1 cellular context compared by ENCODE assay signal in the genomic region with DNA sequence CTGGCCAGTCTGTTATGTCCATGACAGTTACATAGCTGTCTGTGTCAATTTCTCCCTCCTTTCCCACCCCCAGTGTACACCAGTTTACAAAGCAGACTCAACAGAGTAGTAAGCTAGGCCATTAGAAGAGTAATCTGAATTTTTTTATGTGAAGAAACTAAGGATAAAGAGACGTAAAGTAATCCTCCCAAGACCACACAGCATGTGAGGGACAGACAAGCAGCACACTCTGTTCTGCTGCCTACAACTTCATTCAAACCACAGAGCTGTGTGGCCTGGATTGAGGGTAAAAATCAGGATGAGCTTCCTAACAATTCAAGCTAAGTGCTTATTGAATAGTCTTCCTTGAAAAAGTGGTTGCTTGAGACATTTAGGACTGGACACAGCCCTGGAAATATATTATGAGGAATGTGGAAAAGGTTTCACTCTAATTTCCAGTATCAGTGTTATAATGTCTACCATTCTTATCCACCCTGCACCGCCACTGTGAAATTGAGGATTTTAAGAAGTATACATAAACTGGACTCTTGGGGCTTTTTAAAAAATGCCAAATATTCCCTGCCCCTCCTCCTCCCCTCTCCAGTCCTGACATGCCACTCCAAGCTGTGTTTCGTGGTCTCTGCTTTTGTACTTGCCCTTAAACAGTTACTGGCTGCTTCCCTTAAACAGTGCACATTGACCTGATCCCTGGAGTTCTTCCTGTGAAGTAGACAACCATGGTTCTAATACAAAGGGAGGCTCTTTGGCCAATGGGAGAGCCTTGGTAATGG.
TF ChIP-seq lines count a peak whose summit lies in the region.

No MANE protein-coding gene starts in this region.

TF ChIP-seq in HEK293, 187 proteins besides CTCF, POLR2A, EP300 and RAD21 (continued from another document):
- TF ChIP-seq, protein P1, sequence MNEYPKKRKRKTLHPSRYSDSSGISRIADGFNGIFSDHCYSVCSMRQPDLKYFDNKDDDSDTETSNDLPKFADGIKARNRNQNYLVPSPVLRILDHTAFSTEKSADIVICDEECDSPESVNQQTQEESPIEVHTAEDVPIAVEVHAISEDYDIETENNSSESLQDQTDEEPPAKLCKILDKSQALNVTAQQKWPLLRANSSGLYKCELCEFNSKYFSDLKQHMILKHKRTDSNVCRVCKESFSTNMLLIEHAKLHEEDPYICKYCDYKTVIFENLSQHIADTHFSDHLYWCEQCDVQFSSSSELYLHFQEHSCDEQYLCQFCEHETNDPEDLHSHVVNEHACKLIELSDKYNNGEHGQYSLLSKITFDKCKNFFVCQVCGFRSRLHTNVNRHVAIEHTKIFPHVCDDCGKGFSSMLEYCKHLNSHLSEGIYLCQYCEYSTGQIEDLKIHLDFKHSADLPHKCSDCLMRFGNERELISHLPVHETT (tag by site-specific recombination; IDR thresholded peaks at IDR 0.05), result no peak
- TF ChIP-seq, protein P2, sequence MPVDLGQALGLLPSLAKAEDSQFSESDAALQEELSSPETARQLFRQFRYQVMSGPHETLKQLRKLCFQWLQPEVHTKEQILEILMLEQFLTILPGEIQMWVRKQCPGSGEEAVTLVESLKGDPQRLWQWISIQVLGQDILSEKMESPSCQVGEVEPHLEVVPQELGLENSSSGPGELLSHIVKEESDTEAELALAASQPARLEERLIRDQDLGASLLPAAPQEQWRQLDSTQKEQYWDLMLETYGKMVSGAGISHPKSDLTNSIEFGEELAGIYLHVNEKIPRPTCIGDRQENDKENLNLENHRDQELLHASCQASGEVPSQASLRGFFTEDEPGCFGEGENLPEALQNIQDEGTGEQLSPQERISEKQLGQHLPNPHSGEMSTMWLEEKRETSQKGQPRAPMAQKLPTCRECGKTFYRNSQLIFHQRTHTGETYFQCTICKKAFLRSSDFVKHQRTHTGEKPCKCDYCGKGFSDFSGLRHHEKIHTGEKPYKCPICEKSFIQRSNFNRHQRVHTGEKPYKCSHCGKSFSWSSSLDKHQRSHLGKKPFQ (tag by site-specific recombination; IDR thresholded peaks at IDR 0.05), result no peak
- peak; percentile 45; the same call in 1 of the 2 replicates for TF ChIP-seq ZBTB48 (tag by site-specific recombination; IDR thresholded peaks at IDR 0.05)
- TF ChIP-seq, protein P3, sequence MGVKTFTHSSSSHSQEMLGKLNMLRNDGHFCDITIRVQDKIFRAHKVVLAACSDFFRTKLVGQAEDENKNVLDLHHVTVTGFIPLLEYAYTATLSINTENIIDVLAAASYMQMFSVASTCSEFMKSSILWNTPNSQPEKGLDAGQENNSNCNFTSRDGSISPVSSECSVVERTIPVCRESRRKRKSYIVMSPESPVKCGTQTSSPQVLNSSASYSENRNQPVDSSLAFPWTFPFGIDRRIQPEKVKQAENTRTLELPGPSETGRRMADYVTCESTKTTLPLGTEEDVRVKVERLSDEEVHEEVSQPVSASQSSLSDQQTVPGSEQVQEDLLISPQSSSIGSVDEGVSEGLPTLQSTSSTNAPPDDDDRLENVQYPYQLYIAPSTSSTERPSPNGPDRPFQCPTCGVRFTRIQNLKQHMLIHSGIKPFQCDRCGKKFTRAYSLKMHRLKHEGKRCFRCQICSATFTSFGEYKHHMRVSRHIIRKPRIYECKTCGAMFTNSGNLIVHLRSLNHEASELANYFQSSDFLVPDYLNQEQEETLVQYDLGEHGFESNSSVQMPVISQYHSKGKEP (tag by site-specific recombination; IDR thresholded peaks at IDR 0.05), result no peak
